Comparison of ENCODE assay signal across 31 cellular contexts in genomic region chr10:26637521-26638275, GRCh38.
"Had no signal": no experiment of that assay in that cellular context is flagged by ENCODE, and none has a peak within 500 bp of the region (broad histone marks: within the 10 kb centered on the region; RNA-seq: fewer than 3 reads in every experiment).

No MANE protein-coding gene starts in this region.

- H3K27me3 ChIP-seq: brain microvascular endothelial cell, foreskin keratinocyte, neural progenitor cell, right atrium auricular region, thyroid gland, upper lobe of left lung, vagina had no signal

- H3K4me3 ChIP-seq: left ventricle myocardium inferior, lung, neural progenitor cell, right atrium auricular region, smooth muscle cell, thyroid gland, upper lobe of left lung, vagina had no signal

- H3K9me3 ChIP-seq: right atrium auricular region, thyroid gland, upper lobe of left lung, vagina had no signal

- ATAC-seq: esophagus mucosa; foreskin keratinocyte; natural killer cell; stimulated activated memory B cell treated with anti-CD40 and anti-IgM and Interleukin-4, amounts not matched to agents 10 μg/mL and 1 μg/mL and 100 μg/mL, for 72 hours; stimulated activated naive CD8-positive, alpha-beta T cell treated with anti-CD3 and anti-CD28 coated beads, Interleukin-15, amount 100 ng/mL, for 72 hours had no signal

- DNase-seq: activated CD4-positive, alpha-beta memory T cell treated with anti-CD3 and anti-CD28 coated beads, Interleukin-2, amount 10 ng/mL, durations not matched to agents 7 days and 5 days; activated CD4-positive, alpha-beta T cell treated with anti-CD3 and anti-CD28 coated beads, Interleukin-2, amount 10 ng/mL, durations not matched to agents 24 days and 14 days; activated CD4-positive, CD25-positive, alpha-beta regulatory T cell treated with anti-CD3 and anti-CD28 coated beads, Interleukin-2, amount 50 U/mL, for 72 hours; activated CD8-positive, alpha-beta memory T cell treated with anti-CD3 and anti-CD28 coated beads, Interleukin-2, amount 50 U/mL, for 48 hours; activated gamma-delta T cell; activated naive CD4-positive, alpha-beta T cell treated with anti-CD3 and anti-CD28 coated beads, Interleukin-2, amount 10 ng/mL, durations not matched to agents 7 days and 5 days; activated T-cell treated with anti-CD3 and anti-CD28 coated beads, Interleukin-2, amount 50 U/mL, for 24 hours; amniotic stem cell; brain microvascular endothelial cell; caudate nucleus; cortex of kidney; foreskin keratinocyte; left ventricle myocardium inferior; mesendoderm; natural killer cell; stimulated activated CD4-positive, alpha-beta T cell treated with anti-CD3 and anti-CD28 coated beads, Interleukin-1b, Interleukin-23, amount 100 ng/mL, for 48 hours; stimulated activated CD4-positive, alpha-beta T cell treated with anti-CD3 and anti-CD28 coated beads, Interleukin-4, amount 100 ng/mL, for 4 hours; stimulated activated CD8-positive, alpha-beta memory T cell treated with anti-CD3 and anti-CD28 coated beads, Interleukin-4, amount 100 ng/mL, for 48 hours; stimulated activated naive CD8-positive, alpha-beta T cell treated with anti-CD3 and anti-CD28 coated beads, Interleukin-15, amount 100 ng/mL, for 72 hours; substantia nigra; T-helper 9 cell; thyroid gland had no signal

- H3K4me1 ChIP-seq: foreskin keratinocyte, left ventricle myocardium inferior, right atrium auricular region, thyroid gland, upper lobe of left lung, vagina had no signal

- H3K36me3 ChIP-seq: brain microvascular endothelial cell, left ventricle myocardium inferior, neural progenitor cell, right atrium auricular region, thyroid gland, upper lobe of left lung, vagina had no signal

- H3K27ac ChIP-seq: brain microvascular endothelial cell, foreskin keratinocyte, left ventricle myocardium inferior, neural progenitor cell, right atrium auricular region, thyroid gland, upper lobe of left lung, vagina, VCaP had no signal
